In the genomic region with DNA sequence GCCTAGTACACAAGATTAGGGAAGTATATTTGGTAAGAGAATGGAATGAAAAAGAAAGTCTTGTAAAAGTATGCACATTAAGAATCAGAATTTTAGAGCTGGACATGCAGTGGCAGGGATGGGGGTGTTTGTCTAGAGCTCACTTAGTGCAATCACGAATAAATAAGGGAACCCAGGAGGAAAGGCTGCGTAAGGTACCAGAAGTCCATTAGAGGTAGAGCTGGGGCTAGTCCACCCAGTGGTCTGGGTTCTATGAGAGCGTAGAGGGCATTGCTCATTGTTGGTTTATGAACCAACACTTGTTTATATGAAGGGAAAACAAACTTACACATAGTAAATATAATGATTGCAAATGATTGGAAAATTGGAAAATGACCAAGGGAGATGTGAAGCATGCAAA, we compare ENCODE assay signal across 1 cellular context.
A peak's percentile ranks its signal among the peaks of the same experiment; 100 is the strongest.
TF ChIP-seq lines count a peak whose summit lies in the region.

No MANE protein-coding gene starts in this region.

TF ChIP-seq in liver, 16 proteins besides CTCF, POLR2A, EP300 and RAD21:
- peak; percentile 15 for TF ChIP-seq HNF4G (IDR thresholded peaks at IDR 0.05)
- no peak for TF ChIP-seq GABPA (IDR thresholded peaks at IDR 0.05 in 1 of 2, conservative IDR thresholded peaks at IDR 0.05 in 1 of 2)
- TF ChIP-seq, protein P1, sequence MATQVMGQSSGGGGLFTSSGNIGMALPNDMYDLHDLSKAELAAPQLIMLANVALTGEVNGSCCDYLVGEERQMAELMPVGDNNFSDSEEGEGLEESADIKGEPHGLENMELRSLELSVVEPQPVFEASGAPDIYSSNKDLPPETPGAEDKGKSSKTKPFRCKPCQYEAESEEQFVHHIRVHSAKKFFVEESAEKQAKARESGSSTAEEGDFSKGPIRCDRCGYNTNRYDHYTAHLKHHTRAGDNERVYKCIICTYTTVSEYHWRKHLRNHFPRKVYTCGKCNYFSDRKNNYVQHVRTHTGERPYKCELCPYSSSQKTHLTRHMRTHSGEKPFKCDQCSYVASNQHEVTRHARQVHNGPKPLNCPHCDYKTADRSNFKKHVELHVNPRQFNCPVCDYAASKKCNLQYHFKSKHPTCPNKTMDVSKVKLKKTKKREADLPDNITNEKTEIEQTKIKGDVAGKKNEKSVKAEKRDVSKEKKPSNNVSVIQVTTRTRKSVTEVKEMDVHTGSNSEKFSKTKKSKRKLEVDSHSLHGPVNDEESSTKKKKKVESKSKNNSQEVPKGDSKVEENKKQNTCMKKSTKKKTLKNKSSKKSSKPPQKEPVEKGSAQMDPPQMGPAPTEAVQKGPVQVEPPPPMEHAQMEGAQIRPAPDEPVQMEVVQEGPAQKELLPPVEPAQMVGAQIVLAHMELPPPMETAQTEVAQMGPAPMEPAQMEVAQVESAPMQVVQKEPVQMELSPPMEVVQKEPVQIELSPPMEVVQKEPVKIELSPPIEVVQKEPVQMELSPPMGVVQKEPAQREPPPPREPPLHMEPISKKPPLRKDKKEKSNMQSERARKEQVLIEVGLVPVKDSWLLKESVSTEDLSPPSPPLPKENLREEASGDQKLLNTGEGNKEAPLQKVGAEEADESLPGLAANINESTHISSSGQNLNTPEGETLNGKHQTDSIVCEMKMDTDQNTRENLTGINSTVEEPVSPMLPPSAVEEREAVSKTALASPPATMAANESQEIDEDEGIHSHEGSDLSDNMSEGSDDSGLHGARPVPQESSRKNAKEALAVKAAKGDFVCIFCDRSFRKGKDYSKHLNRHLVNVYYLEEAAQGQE (IDR thresholded peaks at IDR 0.05): no peak
- TF ChIP-seq SP1 (IDR thresholded peaks at IDR 0.05): no peak
- no peak for TF ChIP-seq YY1 (IDR thresholded peaks at IDR 0.05)
- TF ChIP-seq HNF4A (conservative IDR thresholded peaks at IDR 0.05): peak in 1 of 2 donors; percentile 69
TF ChIP-seq in liver: peak in this region for 2.
